In the genomic region with DNA sequence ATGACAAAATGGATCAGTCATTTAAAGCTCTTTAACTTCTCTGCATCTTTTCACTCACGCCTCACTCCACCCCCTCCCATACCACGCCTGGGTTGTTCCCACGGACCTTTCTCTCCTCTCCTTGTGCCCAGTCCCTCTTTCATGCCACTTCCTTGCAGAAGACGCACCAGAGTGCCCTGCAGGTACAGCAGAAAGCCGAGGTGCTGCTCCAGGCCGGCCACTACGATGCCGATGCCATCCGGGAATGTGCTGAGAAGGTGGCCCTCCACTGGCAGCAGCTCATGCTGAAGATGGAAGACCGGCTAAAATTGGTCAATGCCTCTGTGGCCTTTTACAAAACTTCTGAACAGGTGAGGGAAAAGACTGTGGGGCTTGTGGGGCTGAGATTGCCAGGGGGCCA, we compare ENCODE assay signal across 9 cellular contexts.
"Had no signal": no experiment of that assay in that cellular context is flagged by ENCODE, and none has a peak within 500 bp of the region (broad histone marks: within the 10 kb centered on the region; RNA-seq: fewer than 3 reads in every experiment).

No MANE protein-coding gene starts in this region.

- H3K9me3 ChIP-seq: HAP-1 had no signal

- H3K4me3 Mint-ChIP-seq: GM23338, H9, HFFc6 had no signal

- H3K27ac ChIP-seq: GM23248 had no signal

- H3K4me2 ChIP-seq: GM23338 had no signal

- H3K4me3 ChIP-seq: GM23248, GM23338, HAP-1 had no signal

- H3K27ac Mint-ChIP-seq: GM23338, H9, HFFc6 had no signal

- H2AFZ ChIP-seq: GM23248, GM23338 had no signal

- H3K9ac ChIP-seq: GM23248 had no signal

- H3K9me3 Mint-ChIP-seq: GM23338, H9, HFFc6 had no signal

- H3K36me3 ChIP-seq: HAP-1 had no signal

- ATAC-seq: GM23338, HCT116 had no signal

- DNase-seq: GM23248, GOT3, H7, H9, HCEC 1CT, HFFc6 had no signal
